In genomic region chr19:47778089-47778953, GRCh38 we compare ENCODE assay signal across 8 cellular contexts. TPM values are rescaled to one million over a fixed set of nuclear protein-coding genes. Genes with fewer than 3 reads are reported as not detected.
DNase-seq lines count a peak whose midpoint lies in the region; ATAC-seq, FAIRE-seq and TF ChIP-seq lines count a peak whose summit lies in the region.

Gene SELENOW (plus strand): TSS chr19:47778703. CDS start chr19:47778786, 83 bp downstream.

- no peak for FAIRE-seq in pancreas (lab: Jason Lieb, UNC)

- H3K9me3 Mint-ChIP-seq in H9, result no peaks in the 10 kb centered on the region
- H3K9me3 Mint-ChIP-seq in activated naive CD8-positive, alpha-beta T cell treated with anti-CD3 and anti-CD28 coated beads for 36 hours, result no peaks in the 10 kb centered on the region

- H3K36me3 Mint-ChIP-seq in H9 (ENCODE audit: insufficient read depth in 1 of 3, low read depth in 3 of 3), result peaks cover 23 to 35% (median 32%) of the 10 kb centered on the region in 3 experiments; a peak in 6 of 7 replicates
- peaks cover 20% of the 10 kb centered on the region for H3K36me3 Mint-ChIP-seq in activated naive CD8-positive, alpha-beta T cell treated with anti-CD3 and anti-CD28 coated beads for 36 hours

- peak; percentile 78 for DNase-seq in DND-41
- DNase-seq in H9, result peak; percentile 86
- DNase-seq in MV-4-11 (lab: John Stamatoyannopoulos, UW), result peak; percentile 34
- DNase-seq in activated naive CD8-positive, alpha-beta T cell treated with anti-CD3 and anti-CD28 coated beads for 36 hours, result peak; percentile 85
- peak; percentile 89 for DNase-seq in Right ventricle myocardium inferior (ENCODE audit: missing footprints)
- peak; percentile 74 to 92 (median 80) for DNase-seq in pancreas
- DNase-seq in thyroid gland, result peak; percentile 79 to 82

- peak within 1 kb of the TSS; percentile 100 for H2AFZ ChIP-seq in DND-41 (ENCODE audit: low read depth, low read length)
- H2AFZ ChIP-seq in H9 (ENCODE audit: low read length), result no peak within 1 kb of the TSS
- peak within 1 kb of the TSS; percentile 93 for H2AFZ ChIP-seq in SU-DHL-6 (ENCODE audit: low read depth, low read length, severe bottlenecking)

- no peaks in the 10 kb centered on the region for H3K27me3 Mint-ChIP-seq in H9 (ENCODE audit: low read depth)
- no peaks in the 10 kb centered on the region for H3K27me3 Mint-ChIP-seq in activated naive CD8-positive, alpha-beta T cell treated with anti-CD3 and anti-CD28 coated beads for 36 hours

- ATAC-seq in DND-41 (ENCODE audit: insufficient read depth, low read depth) (peak; percentile 93), Right ventricle myocardium inferior (peak; percentile 88), pancreas (peak; percentile 92 to 95 (median 93))

- no peak within 1 kb of the TSS for H4K8ac ChIP-seq in H9 (replicated peaks; ENCODE audit: insufficient read length, low read depth, low read length)

- H3K14ac ChIP-seq in H9 (ENCODE audit: insufficient read depth, low read length), result peak within 1 kb of the TSS; percentile 100

- peak within 1 kb of the TSS; percentile 99 for H3K18ac ChIP-seq in H9 (ENCODE audit: insufficient read length, low read depth, low read length)

- peaks cover 8% of the 10 kb centered on the region for H3K79me1 ChIP-seq in H9 (ENCODE audit: insufficient read depth, low read depth, low read length, poor library complexity, severe bottlenecking)

- H3K36me3 ChIP-seq in DND-41 (ENCODE audit: insufficient read depth, low read length) (peaks cover 12% of the 10 kb centered on the region), SU-DHL-6 (ENCODE audit: low read length) (no peaks in the 10 kb centered on the region), pancreas (no peaks in the 10 kb centered on the region), thyroid gland (peaks cover 0 to 11% of the 10 kb centered on the region in 2 donors)

- H4K5ac ChIP-seq in H9 (ENCODE audit: insufficient read length, low read depth, low read length), result no peak within 1 kb of the TSS

- no peak within 1 kb of the TSS; the same call in 1 of the 2 replicates for H2BK15ac ChIP-seq in H9 (ENCODE audit: low read depth, low read length)

- H3K4me1 Mint-ChIP-seq in H9, result peaks cover 12 to 29% of the 10 kb centered on the region in 2 experiments
- peaks cover 9% of the 10 kb centered on the region for H3K4me1 Mint-ChIP-seq in activated naive CD8-positive, alpha-beta T cell treated with anti-CD3 and anti-CD28 coated beads for 36 hours

- no peak within 1 kb of the TSS for H3K23ac ChIP-seq in H9 (ENCODE audit: insufficient read length, low read depth, low read length)

- no peak within 1 kb of the TSS for H4K91ac ChIP-seq in H9 (ENCODE audit: insufficient read length, low read depth, low read length)

- no peak within 1 kb of the TSS; the same call in 1 of the 2 replicates for H3K4ac ChIP-seq in H9 (ENCODE audit: low read depth, low read length)

- H3K9me2 ChIP-seq in SU-DHL-6 (replicated peaks; ENCODE audit: insufficient read depth, low read length), result no peaks in the 10 kb centered on the region

- H3K79me2 ChIP-seq in DND-41 (ENCODE audit: insufficient read depth, low read length), result peaks cover 16% of the 10 kb centered on the region
- H3K79me2 ChIP-seq in H9 (ENCODE audit: insufficient read depth, low read length), result peaks cover 8% of the 10 kb centered on the region; the same call in 1 of the 2 replicates
- no peaks in the 10 kb centered on the region for H3K79me2 ChIP-seq in SU-DHL-6 (ENCODE audit: insufficient read depth, low read length)

- WGBS in H9 (ENCODE audit: extremely low coverage, insufficient read length, low lambda C conversion rate), result no CpG with 5 or more reads among the region's 64 CpGs
- WGBS in pancreas, 2 donors, result 1% methylated on average over 56 to 62 of the region's 64 CpGs
- WGBS in thyroid gland, 2 donors, result 0 to 1% methylated on average over 26 to 30 of the region's 64 CpGs

- H3K27ac ChIP-seq in DND-41 (ENCODE audit: low read length) (peak within 1 kb of the TSS; percentile 89), H9 (ENCODE audit: insufficient read length, low read depth, low read length) (no peak within 1 kb of the TSS), SU-DHL-6 (ENCODE audit: low read depth, low read length) (peak within 1 kb of the TSS; percentile 54; the same call in 1 of the 2 replicates), pancreas (peak within 1 kb of the TSS; percentile 97 to 99 (median 98)), thyroid gland (peak within 1 kb of the TSS; percentile 94 to 99 (median 95))

- H2BK20ac ChIP-seq in H9 (ENCODE audit: low read depth, low read length, poor library complexity, severe bottlenecking), result no peak within 1 kb of the TSS

- no peaks in the 10 kb centered on the region for H3F3A ChIP-seq in SU-DHL-6 (ENCODE audit: insufficient read depth)

- peaks cover 26% of the 10 kb centered on the region for H3K4me1 ChIP-seq in DND-41 (ENCODE audit: insufficient read depth, low read length)
- peaks cover 6% of the 10 kb centered on the region; the same call in 1 of the 2 replicates for H3K4me1 ChIP-seq in H9 (ENCODE audit: insufficient read depth, low read length)
- H3K4me1 ChIP-seq in pancreas, result peaks cover 0 to 23% (median 5%) of the 10 kb centered on the region in 3 donors
- peaks cover 13 to 29% of the 10 kb centered on the region in 2 donors for H3K4me1 ChIP-seq in thyroid gland

- peak within 1 kb of the TSS; percentile 92 to 97 for H3K4me3 Mint-ChIP-seq in H9
- H3K4me3 Mint-ChIP-seq in activated naive CD8-positive, alpha-beta T cell treated with anti-CD3 and anti-CD28 coated beads for 36 hours, result peak within 1 kb of the TSS; percentile 97

- no peaks in the 10 kb centered on the region for H3K9me3 ChIP-seq in DND-41 (ENCODE audit: insufficient read depth, low read length, severe bottlenecking)
- H3K9me3 ChIP-seq in H9 (ENCODE audit: control insufficient read depth, low read depth, low read length), result no peaks in the 10 kb centered on the region
- no peaks in the 10 kb centered on the region for H3K9me3 ChIP-seq in SU-DHL-6 (ENCODE audit: insufficient read depth, low read length)
- H3K9me3 ChIP-seq in pancreas, result no peaks in the 10 kb centered on the region
- no peaks in the 10 kb centered on the region for H3K9me3 ChIP-seq in thyroid gland

- peak within 1 kb of the TSS; percentile 88 for H3K4me2 ChIP-seq in DND-41 (ENCODE audit: insufficient read depth, low read length)
- peak within 1 kb of the TSS; percentile 100 for H3K4me2 ChIP-seq in H9 (ENCODE audit: insufficient read depth, insufficient read length, low read length)
- peak within 1 kb of the TSS; percentile 76 for H3K4me2 ChIP-seq in SU-DHL-6 (ENCODE audit: low read depth, low read length, poor library complexity, severe bottlenecking)

- peak within 1 kb of the TSS; percentile 27 for H2AK5ac ChIP-seq in H9 (ENCODE audit: insufficient read length, low read length)

- H2BK12ac ChIP-seq in H9 (ENCODE audit: insufficient read length, low read depth, low read length), result peak within 1 kb of the TSS; percentile 89

- TF ChIP-seq POLR2A in thyroid gland (IDR thresholded peaks at IDR 0.05), result peak; percentile 49 to 92

- H3T11ph ChIP-seq in H9 (ENCODE audit: low read length), result no peak within 1 kb of the TSS

- H3K4me3 ChIP-seq in DND-41 (ENCODE audit: low read depth in 1 of 2, low read length in 2 of 2), result peak within 1 kb of the TSS; percentile 67 to 85
- peak within 1 kb of the TSS; percentile 64 for H3K4me3 ChIP-seq in SU-DHL-6 (ENCODE audit: insufficient read depth, low read length, poor library complexity, severe bottlenecking)
- peak within 1 kb of the TSS; percentile 74 to 89 (median 83) for H3K4me3 ChIP-seq in pancreas
- H3K4me3 ChIP-seq in thyroid gland (replicated peaks in 1 of 3), result peak within 1 kb of the TSS; percentile 43 to 95 (median 72)

- H3K23me2 ChIP-seq in H9 (ENCODE audit: insufficient read length, low read depth, low read length, poor library complexity, severe bottlenecking), result peaks cover 8% of the 10 kb centered on the region

- peaks cover 7% of the 10 kb centered on the region for H4K20me1 ChIP-seq in DND-41 (ENCODE audit: insufficient read depth, low read length)
- peaks cover 5% of the 10 kb centered on the region for H4K20me1 ChIP-seq in H9 (ENCODE audit: control insufficient read depth, insufficient read depth, insufficient read length)
- H4K20me1 ChIP-seq in SU-DHL-6 (ENCODE audit: low read depth, low read length), result no peaks in the 10 kb centered on the region

- peak within 1 kb of the TSS; percentile 94 to 99 (median 98) for H3K27ac Mint-ChIP-seq in H9
- peak within 1 kb of the TSS; percentile 90 for H3K27ac Mint-ChIP-seq in activated naive CD8-positive, alpha-beta T cell treated with anti-CD3 and anti-CD28 coated beads for 36 hours

- H3K27me3 ChIP-seq in DND-41 (ENCODE audit: insufficient read depth, low read length, poor library complexity) (no peaks in the 10 kb centered on the region), H9 (ENCODE audit: insufficient read depth, low read length) (no peaks in the 10 kb centered on the region), SU-DHL-6 (ENCODE audit: low read length) (no peaks in the 10 kb centered on the region), pancreas (no peaks in the 10 kb centered on the region), thyroid gland (no peaks in the 10 kb centered on the region)

- no peak within 1 kb of the TSS for H2BK5ac ChIP-seq in H9 (ENCODE audit: insufficient read length, low read length)

- TF ChIP-seq CTCF in DND-41 (IDR thresholded peaks at IDR 0.05; ENCODE audit: borderline replicate concordance, extremely low read depth, low read length, poor library complexity, severe bottlenecking) (no peak), H9 (conservative IDR thresholded peaks at IDR 0.05) (no peak), SU-DHL-6 (IDR thresholded peaks at IDR 0.05; ENCODE audit: insufficient read depth, low read length, poor library complexity, severe bottlenecking) (no peak), pancreas (IDR thresholded peaks at IDR 0.05) (no peak), thyroid gland (IDR thresholded peaks at IDR 0.05) (no peak)

- no peak within 1 kb of the TSS for H3K56ac ChIP-seq in H9 (ENCODE audit: insufficient read length, low read depth, low read length)

- no peak within 1 kb of the TSS for H2BK120ac ChIP-seq in H9 (ENCODE audit: low read depth, low read length, poor library complexity, severe bottlenecking)

- H3K9ac ChIP-seq in DND-41 (ENCODE audit: low read depth, low read length) (peak within 1 kb of the TSS; percentile 70), H9 (ENCODE audit: extremely low read depth, insufficient read length, low read length) (peak within 1 kb of the TSS; percentile 90), SU-DHL-6 (ENCODE audit: low read length) (peak within 1 kb of the TSS; percentile 69)

- intact Hi-C loops in Right ventricle myocardium inferior (cut with DNase I), result no loop called here
- intact Hi-C loops in pancreas (cut with DNase I), result no loop called here
- intact Hi-C loops in thyroid gland (cut with DNase I), result no loop called here

RNA-seq across cellular contexts. Expression of gene SELENOW, which starts in this region (rescaled TPM):
- 377 and 388 TPM in 2 replicates for total RNA-seq in H9 (2021)
- total RNA-seq in activated naive CD8-positive, alpha-beta T cell treated with anti-CD3 and anti-CD28 coated beads for 36 hours, result 100 to 1,000 TPM in 1 of 2 experiments, 10 to 100 TPM in 1; 99.1 to 107 TPM
- 1,425 TPM for total RNA-seq in Right ventricle myocardium inferior
- total RNA-seq in pancreas, result 100 to 1,000 TPM in 1 of 6 donors, 10 to 100 TPM in 5; 55.4 to 139 (median 76.3) TPM
- polyA plus RNA-seq in pancreas, result 100 to 1,000 TPM; 286 to 291 TPM
- total RNA-seq in thyroid gland, result 100 to 1,000 TPM; 256 to 919 (median 484) TPM

Comparison
In these comparisons a context has a peak if more than half of its experiments do, and no peak if none do; other contexts are left out.
1. DNase-seq: peak in every context shown above with its lines; median percentile 89 in Right ventricle myocardium inferior; 86 in H9; 85 in activated naive CD8-positive, alpha-beta T cell treated with anti-CD3 and anti-CD28 coated beads for 36 hours; 80 in pancreas; 80 in thyroid gland; 78 in DND-41; 34 in MV-4-11.